35 cellular contexts compared by ENCODE assay signal in the genomic region with DNA sequence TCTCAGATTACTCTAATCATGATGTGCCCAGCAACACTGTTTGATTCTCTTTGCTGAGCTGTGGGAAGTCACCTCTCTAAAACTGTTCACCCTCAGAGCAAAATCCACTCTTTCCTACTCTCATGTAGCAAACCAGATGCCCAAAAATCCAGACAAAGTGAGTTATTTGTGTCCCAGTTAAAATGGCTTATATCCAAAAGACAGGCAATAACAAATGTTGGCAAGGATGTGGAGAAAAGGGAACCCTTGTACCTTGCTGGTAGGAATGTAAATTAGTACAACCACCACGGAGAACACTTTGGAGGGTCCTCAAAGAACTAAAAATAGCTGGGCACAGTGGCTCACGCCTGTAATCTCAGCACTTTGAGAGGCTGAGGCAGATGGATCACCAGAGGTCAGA.
"Had no signal": no experiment of that assay in that cellular context is flagged by ENCODE, and none has a peak within 500 bp of the region (broad histone marks: within the 10 kb centered on the region; RNA-seq: fewer than 3 reads in every experiment).

No MANE protein-coding gene starts in this region.

- H3K36me3 ChIP-seq: MG63 had no signal

- H3K4me2 ChIP-seq: KMS-11 had no signal

- H3K27ac ChIP-seq: KMS-11 had no signal

- H3K9me3 ChIP-seq: MG63 had no signal

- H3K27me3 ChIP-seq: MG63 had no signal

- DNase-seq: Karpas-422, Kasumi-1, KG1, MG63, MM.1S, MV-4-11, NCI-H1048, NCI-H1092, NCI-H1092 treated with DMSO at 0.1 percent for 48 hours, NCI-H1105, NCI-H1105 treated with DMSO at 0.1 percent for 48 hours, NCI-H1417, NCI-H1417 treated with DMSO at 0.1 percent for 48 hours, NCI-H1436, NCI-H1436 treated with DMSO at 0.1 percent for 48 hours, NCI-H146, NCI-H1694, NCI-H1694 treated with DMSO at 0.1 percent for 48 hours, NCI-H187, NCI-H187 treated with DMSO at 0.1 percent for 48 hours, NCI-H1930, NCI-H2029, NCI-H2029 treated with DMSO at 0.1 percent for 48 hours, NCI-H2081, NCI-H2081 treated with DMSO at 0.1 percent for 48 hours, NCI-H2107, NCI-H2171, NCI-H2171 treated with DMSO at 0.1 percent for 48 hours, NCI-H2227 treated with DMSO at 0.1 percent for 48 hours, NCI-H226, NCI-H345, NCI-H446, NCI-H446 treated with DMSO at 0.1 percent for 48 hours, NCI-H510A had no signal

- H3K9ac ChIP-seq: KMS-11 had no signal

- H3K4me3 ChIP-seq: MG63 had no signal
